Comparison of ENCODE assay signal across 1 cellular context in the genomic region with DNA sequence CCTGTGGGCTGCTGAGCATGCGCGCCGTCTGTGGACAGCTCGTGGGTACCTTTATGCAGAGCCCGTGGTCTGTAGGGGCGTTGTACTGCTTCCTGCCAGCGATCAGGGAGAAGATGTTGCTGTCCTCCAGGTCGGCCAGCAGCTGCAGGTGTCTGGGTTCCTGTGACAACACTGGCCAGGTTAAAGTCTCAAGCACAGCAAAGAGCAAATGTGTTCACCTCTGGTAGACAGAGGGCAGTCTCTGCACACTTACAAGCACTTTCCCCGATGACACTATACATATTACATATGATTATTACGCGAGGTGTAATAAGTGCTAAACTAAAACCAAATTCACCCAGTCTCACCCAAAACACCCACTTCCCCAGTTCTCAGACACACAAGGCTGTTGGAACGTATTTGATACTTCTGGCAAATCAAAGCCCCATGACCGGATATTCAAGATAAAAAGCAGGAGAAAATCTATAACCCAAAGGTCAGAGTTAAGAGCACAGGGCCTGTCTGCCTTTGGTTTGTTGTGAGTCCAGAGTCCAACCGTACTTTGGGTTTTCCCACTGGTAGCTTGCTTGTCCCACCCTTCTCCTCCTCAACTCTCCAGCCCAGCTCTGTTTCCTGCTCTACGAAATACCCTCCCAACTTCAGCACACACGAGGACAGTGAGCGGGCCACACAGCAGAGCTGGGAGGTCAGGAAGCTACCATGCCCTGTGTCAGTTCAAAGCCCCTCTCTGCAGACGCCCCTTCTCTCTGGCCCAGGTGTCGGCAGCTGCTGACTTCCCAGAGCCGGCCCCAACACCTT.
A peak's percentile ranks its signal among the peaks of the same experiment; 100 is the strongest.
TF ChIP-seq lines count a peak whose summit lies in the region.

No MANE protein-coding gene starts in this region.

TF ChIP-seq in HepG2, 621 proteins besides CTCF, POLR2A, EP300 and RAD21 (continued from another document and continues in another):
- TF ChIP-seq, protein P1, sequence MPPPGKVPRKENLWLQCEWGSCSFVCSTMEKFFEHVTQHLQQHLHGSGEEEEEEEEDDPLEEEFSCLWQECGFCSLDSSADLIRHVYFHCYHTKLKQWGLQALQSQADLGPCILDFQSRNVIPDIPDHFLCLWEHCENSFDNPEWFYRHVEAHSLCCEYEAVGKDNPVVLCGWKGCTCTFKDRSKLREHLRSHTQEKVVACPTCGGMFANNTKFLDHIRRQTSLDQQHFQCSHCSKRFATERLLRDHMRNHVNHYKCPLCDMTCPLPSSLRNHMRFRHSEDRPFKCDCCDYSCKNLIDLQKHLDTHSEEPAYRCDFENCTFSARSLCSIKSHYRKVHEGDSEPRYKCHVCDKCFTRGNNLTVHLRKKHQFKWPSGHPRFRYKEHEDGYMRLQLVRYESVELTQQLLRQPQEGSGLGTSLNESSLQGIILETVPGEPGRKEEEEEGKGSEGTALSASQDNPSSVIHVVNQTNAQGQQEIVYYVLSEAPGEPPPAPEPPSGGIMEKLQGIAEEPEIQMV (CRISPR knock-in tag; IDR thresholded peaks at IDR 0.05; ENCODE audit: low read depth): no peak
- no peak for TF ChIP-seq CCDC6 (CRISPR knock-in tag; IDR thresholded peaks at IDR 0.05)
- no peak for TF ChIP-seq TCF7L2 (IDR thresholded peaks at IDR 0.05; ENCODE audit: low read depth, low read length)
- no peak for TF ChIP-seq IKZF4 (CRISPR knock-in tag; IDR thresholded peaks at IDR 0.05; ENCODE audit: borderline replicate concordance, low read depth, not compliant biosample characterization)
- TF ChIP-seq ZNF230 (CRISPR knock-in tag; IDR thresholded peaks at IDR 0.05): peak; percentile 65; the same call in 1 of the 2 replicates
- TF ChIP-seq FIP1L1 (IDR thresholded peaks at IDR 0.05; ENCODE audit: borderline replicate concordance, insufficient read depth, low read depth, low read length): no peak
- 0 out of 2 replicates have a peak, but pooled peaks have one; percentile 28 for TF ChIP-seq ZSCAN21 (CRISPR knock-in tag; IDR thresholded peaks at IDR 0.05; ENCODE audit: borderline replicate concordance)
- peak; percentile 74; the same call in 1 of the 2 replicates for TF ChIP-seq SSRP1 (CRISPR knock-in tag; IDR thresholded peaks at IDR 0.05)
- TF ChIP-seq, protein P2, sequence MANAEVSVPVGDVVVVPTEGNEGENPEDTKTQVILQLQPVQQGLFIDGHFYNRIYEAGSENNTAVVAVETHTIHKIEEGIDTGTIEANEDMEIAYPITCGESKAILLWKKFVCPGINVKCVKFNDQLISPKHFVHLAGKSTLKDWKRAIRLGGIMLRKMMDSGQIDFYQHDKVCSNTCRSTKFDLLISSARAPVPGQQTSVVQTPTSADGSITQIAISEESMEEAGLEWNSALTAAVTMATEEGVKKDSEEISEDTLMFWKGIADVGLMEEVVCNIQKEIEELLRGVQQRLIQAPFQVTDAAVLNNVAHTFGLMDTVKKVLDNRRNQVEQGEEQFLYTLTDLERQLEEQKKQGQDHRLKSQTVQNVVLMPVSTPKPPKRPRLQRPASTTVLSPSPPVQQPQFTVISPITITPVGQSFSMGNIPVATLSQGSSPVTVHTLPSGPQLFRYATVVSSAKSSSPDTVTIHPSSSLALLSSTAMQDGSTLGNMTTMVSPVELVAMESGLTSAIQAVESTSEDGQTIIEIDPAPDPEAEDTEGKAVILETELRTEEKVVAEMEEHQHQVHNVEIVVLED (CRISPR knock-in tag; IDR thresholded peaks at IDR 0.05; ENCODE audit: borderline replicate concordance): no peak
- TF ChIP-seq, protein P3, sequence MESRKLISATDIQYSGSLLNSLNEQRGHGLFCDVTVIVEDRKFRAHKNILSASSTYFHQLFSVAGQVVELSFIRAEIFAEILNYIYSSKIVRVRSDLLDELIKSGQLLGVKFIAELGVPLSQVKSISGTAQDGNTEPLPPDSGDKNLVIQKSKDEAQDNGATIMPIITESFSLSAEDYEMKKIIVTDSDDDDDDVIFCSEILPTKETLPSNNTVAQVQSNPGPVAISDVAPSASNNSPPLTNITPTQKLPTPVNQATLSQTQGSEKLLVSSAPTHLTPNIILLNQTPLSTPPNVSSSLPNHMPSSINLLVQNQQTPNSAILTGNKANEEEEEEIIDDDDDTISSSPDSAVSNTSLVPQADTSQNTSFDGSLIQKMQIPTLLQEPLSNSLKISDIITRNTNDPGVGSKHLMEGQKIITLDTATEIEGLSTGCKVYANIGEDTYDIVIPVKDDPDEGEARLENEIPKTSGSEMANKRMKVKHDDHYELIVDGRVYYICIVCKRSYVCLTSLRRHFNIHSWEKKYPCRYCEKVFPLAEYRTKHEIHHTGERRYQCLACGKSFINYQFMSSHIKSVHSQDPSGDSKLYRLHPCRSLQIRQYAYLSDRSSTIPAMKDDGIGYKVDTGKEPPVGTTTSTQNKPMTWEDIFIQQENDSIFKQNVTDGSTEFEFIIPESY (CRISPR knock-in tag; IDR thresholded peaks at IDR 0.05): no peak
- TF ChIP-seq ZNF10 (CRISPR knock-in tag; IDR thresholded peaks at IDR 0.05; ENCODE audit: borderline replicate concordance, low read depth): no peak
- TF ChIP-seq ZIK1 (CRISPR knock-in tag; IDR thresholded peaks at IDR 0.05; ENCODE audit: borderline replicate concordance, low read depth): no peak
- no peak for TF ChIP-seq RORA (CRISPR knock-in tag; IDR thresholded peaks at IDR 0.05)
- TF ChIP-seq EZH2 (conservative IDR thresholded peaks at IDR 0.05; ENCODE audit: low read depth, low read length): no peak
- 0 out of 2 replicates have a peak, but pooled peaks have one; percentile 22 for TF ChIP-seq BCL6 (CRISPR knock-in tag; IDR thresholded peaks at IDR 0.05)
- TF ChIP-seq, protein P4, sequence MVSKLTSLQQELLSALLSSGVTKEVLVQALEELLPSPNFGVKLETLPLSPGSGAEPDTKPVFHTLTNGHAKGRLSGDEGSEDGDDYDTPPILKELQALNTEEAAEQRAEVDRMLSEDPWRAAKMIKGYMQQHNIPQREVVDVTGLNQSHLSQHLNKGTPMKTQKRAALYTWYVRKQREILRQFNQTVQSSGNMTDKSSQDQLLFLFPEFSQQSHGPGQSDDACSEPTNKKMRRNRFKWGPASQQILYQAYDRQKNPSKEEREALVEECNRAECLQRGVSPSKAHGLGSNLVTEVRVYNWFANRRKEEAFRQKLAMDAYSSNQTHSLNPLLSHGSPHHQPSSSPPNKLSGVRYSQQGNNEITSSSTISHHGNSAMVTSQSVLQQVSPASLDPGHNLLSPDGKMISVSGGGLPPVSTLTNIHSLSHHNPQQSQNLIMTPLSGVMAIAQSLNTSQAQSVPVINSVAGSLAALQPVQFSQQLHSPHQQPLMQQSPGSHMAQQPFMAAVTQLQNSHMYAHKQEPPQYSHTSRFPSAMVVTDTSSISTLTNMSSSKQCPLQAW (CRISPR knock-in tag; IDR thresholded peaks at IDR 0.05): peak; percentile 61; the same call in 1 of the 2 replicates
- TF ChIP-seq, protein P5, sequence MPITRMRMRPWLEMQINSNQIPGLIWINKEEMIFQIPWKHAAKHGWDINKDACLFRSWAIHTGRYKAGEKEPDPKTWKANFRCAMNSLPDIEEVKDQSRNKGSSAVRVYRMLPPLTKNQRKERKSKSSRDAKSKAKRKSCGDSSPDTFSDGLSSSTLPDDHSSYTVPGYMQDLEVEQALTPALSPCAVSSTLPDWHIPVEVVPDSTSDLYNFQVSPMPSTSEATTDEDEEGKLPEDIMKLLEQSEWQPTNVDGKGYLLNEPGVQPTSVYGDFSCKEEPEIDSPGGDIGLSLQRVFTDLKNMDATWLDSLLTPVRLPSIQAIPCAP (CRISPR knock-in tag; IDR thresholded peaks at IDR 0.05; ENCODE audit: low read depth): no peak
- no peak for TF ChIP-seq MEIS2 (CRISPR knock-in tag; IDR thresholded peaks at IDR 0.05)
- TF ChIP-seq, protein P6, sequence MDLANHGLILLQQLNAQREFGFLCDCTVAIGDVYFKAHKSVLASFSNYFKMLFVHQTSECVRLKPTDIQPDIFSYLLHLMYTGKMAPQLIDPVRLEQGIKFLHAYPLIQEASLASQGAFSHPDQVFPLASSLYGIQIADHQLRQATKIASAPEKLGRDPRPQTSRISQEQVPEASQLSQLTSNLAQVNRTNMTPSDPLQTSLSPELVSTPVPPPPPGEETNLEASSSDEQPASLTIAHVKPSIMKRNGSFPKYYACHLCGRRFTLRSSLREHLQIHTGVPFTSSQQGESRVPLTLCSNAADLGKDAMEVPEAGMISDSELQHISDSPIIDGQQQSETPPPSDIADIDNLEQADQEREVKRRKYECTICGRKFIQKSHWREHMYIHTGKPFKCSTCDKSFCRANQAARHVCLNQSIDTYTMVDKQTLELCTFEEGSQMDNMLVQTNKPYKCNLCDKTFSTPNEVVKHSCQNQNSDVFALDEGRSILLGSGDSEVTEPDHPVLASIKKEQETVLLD (CRISPR knock-in tag; IDR thresholded peaks at IDR 0.05; ENCODE audit: low read depth): no peak
- TF ChIP-seq BRD4 (CRISPR knock-in tag; IDR thresholded peaks at IDR 0.05): no peak
- TF ChIP-seq BORCS8-MEF2B (CRISPR knock-in tag; IDR thresholded peaks at IDR 0.05): no peak
- no peak for TF ChIP-seq NFE2L2 (IDR thresholded peaks at IDR 0.05; ENCODE audit: low read length)
- 0 out of 2 replicates have a peak, but pooled peaks have one; percentile 40 for TF ChIP-seq ZNF563 (CRISPR knock-in tag; IDR thresholded peaks at IDR 0.05)
- TF ChIP-seq, protein P7, sequence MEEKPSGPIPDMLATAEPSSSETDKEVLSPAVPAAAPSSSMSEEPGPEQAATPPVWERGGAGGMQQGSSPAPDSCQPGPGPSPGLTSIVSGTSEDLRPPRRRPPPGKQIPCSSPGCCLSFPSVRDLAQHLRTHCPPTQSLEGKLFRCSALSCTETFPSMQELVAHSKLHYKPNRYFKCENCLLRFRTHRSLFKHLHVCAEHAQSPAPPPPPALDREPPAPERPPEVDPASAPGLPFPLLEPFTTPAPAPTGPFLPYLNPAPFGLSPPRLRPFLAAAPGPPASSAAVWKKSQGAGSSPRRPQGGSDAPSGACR (CRISPR knock-in tag; IDR thresholded peaks at IDR 0.05): no peak
- TF ChIP-seq, protein P8, sequence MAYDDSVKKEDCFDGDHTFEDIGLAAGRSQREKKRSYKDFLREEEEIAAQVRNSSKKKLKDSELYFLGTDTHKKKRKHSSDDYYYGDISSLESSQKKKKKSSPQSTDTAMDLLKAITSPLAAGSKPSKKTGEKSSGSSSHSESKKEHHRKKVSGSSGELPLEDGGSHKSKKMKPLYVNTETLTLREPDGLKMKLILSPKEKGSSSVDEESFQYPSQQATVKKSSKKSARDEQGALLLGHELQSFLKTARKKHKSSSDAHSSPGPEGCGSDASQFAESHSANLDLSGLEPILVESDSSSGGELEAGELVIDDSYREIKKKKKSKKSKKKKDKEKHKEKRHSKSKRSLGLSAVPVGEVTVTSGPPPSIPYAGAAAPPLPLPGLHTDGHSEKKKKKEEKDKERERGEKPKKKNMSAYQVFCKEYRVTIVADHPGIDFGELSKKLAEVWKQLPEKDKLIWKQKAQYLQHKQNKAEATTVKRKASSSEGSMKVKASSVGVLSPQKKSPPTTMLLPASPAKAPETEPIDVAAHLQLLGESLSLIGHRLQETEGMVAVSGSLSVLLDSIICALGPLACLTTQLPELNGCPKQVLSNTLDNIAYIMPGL (CRISPR knock-in tag; IDR thresholded peaks at IDR 0.05; ENCODE audit: borderline replicate concordance in 1 of 2, low read depth in 1 of 2): peak in 1 of 2 experiments; percentile 46; a peak in 1 of 4 replicates
- TF ChIP-seq ZNF619 (CRISPR knock-in tag; IDR thresholded peaks at IDR 0.05): no peak
- no peak for TF ChIP-seq RBAK (CRISPR knock-in tag; IDR thresholded peaks at IDR 0.05)
- TF ChIP-seq SP5 (CRISPR knock-in tag; IDR thresholded peaks at IDR 0.05; ENCODE audit: borderline replicate concordance, low read depth): no peak
- TF ChIP-seq SIX4 (CRISPR knock-in tag; IDR thresholded peaks at IDR 0.05): no peak
- no peak for TF ChIP-seq EEA1 (CRISPR knock-in tag; IDR thresholded peaks at IDR 0.05; ENCODE audit: borderline replicate concordance)
- TF ChIP-seq NR1H2 (CRISPR knock-in tag; IDR thresholded peaks at IDR 0.05; ENCODE audit: borderline replicate concordance, low read depth): no peak
- TF ChIP-seq NR2C2 (CRISPR knock-in tag; IDR thresholded peaks at IDR 0.05; ENCODE audit: borderline replicate concordance): peak; percentile 78
- no peak for TF ChIP-seq ZNF891 (CRISPR knock-in tag; IDR thresholded peaks at IDR 0.05)
- TF ChIP-seq, protein P9, sequence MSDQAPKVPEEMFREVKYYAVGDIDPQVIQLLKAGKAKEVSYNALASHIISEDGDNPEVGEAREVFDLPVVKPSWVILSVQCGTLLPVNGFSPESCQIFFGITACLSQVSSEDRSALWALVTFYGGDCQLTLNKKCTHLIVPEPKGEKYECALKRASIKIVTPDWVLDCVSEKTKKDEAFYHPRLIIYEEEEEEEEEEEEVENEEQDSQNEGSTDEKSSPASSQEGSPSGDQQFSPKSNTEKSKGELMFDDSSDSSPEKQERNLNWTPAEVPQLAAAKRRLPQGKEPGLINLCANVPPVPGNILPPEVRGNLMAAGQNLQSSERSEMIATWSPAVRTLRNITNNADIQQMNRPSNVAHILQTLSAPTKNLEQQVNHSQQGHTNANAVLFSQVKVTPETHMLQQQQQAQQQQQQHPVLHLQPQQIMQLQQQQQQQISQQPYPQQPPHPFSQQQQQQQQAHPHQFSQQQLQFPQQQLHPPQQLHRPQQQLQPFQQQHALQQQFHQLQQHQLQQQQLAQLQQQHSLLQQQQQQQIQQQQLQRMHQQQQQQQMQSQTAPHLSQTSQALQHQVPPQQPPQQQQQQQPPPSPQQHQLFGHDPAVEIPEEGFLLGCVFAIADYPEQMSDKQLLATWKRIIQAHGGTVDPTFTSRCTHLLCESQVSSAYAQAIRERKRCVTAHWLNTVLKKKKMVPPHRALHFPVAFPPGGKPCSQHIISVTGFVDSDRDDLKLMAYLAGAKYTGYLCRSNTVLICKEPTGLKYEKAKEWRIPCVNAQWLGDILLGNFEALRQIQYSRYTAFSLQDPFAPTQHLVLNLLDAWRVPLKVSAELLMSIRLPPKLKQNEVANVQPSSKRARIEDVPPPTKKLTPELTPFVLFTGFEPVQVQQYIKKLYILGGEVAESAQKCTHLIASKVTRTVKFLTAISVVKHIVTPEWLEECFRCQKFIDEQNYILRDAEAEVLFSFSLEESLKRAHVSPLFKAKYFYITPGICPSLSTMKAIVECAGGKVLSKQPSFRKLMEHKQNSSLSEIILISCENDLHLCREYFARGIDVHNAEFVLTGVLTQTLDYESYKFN (CRISPR knock-in tag; conservative IDR thresholded peaks at IDR 0.05): peak; percentile 95
- TF ChIP-seq, protein P10, sequence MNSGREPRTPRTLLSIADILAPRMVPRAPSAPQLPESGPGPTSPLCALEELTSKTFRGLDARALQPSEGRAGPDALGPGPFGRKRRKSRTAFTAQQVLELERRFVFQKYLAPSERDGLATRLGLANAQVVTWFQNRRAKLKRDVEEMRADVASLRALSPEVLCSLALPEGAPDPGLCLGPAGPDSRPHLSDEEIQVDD (CRISPR knock-in tag; IDR thresholded peaks at IDR 0.05; ENCODE audit: borderline replicate concordance): no peak
- peak; percentile 39; the same call in 1 of the 2 replicates for TF ChIP-seq HOXA3 (CRISPR knock-in tag; IDR thresholded peaks at IDR 0.05)
- TF ChIP-seq PITX1 (CRISPR knock-in tag; IDR thresholded peaks at IDR 0.05): no peak; the same call in 1 of the 2 replicates
- TF ChIP-seq, protein P11, sequence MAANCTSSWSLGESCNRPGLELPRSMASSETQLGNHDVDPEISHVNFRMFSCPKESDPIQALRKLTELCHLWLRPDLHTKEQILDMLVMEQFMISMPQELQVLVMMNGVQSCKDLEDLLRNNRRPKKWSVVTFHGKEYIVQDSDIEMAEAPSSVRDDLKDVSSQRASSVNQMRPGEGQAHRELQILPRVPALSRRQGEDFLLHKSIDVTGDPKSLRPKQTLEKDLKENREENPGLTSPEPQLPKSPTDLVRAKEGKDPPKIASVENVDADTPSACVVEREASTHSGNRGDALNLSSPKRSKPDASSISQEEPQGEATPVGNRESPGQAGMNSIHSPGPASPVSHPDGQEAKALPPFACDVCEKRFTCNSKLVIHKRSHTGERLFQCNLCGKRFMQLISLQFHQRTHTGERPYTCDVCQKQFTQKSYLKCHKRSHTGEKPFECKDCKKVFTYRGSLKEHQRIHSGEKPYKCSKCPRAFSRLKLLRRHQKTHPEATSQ (CRISPR knock-in tag; IDR thresholded peaks at IDR 0.05; ENCODE audit: borderline replicate concordance): no peak
